ENCODE assay signal across 9 cellular contexts in genomic region chr20:41136336-41136694, GRCh38. TPM values are rescaled to one million over a fixed set of nuclear protein-coding genes. Genes with fewer than 3 reads are reported as not detected.
DNase-seq lines count a peak whose midpoint lies in the region; ATAC-seq and TF ChIP-seq lines count a peak whose summit lies in the region.
"Had no signal": no experiment of that assay in that cellular context is flagged by ENCODE, and none has a peak within 500 bp of the region (broad histone marks: within the 10 kb centered on the region; RNA-seq: fewer than 3 reads in every experiment).

No MANE protein-coding gene starts in this region.

- peaks cover 39 to 52% (median 46%) of the 10 kb centered on the region in 3 donors for H3K27me3 Mint-ChIP-seq in CD14-positive monocyte (ENCODE audit: low read depth in 3 of 3)
- no peaks in the 10 kb centered on the region for H3K27me3 Mint-ChIP-seq in natural killer cell (ENCODE audit: low read depth in 2 of 2)

- peak overlapping the region; percentile 91 for H3K9ac ChIP-seq in Karpas-422 (ENCODE audit: low read length)

- peak overlapping the region; percentile 74 for H3K4me2 ChIP-seq in Karpas-422 (ENCODE audit: low read depth, low read length, poor library complexity, severe bottlenecking)

- peaks cover 39% of the 10 kb centered on the region for H3K79me2 ChIP-seq in Karpas-422 (ENCODE audit: low read length)

- no peaks in the 10 kb centered on the region for H3K9me3 ChIP-seq in Karpas-422 (ENCODE audit: low read length)

- peaks cover 4% of the 10 kb centered on the region; the same call in 1 of the 2 replicates for H4K20me1 ChIP-seq in Karpas-422 (ENCODE audit: insufficient read depth, low read depth, low read length)

- peaks cover 72% of the 10 kb centered on the region for H3K4me1 ChIP-seq in Karpas-422 (ENCODE audit: low read length)

- H3K4me3 Mint-ChIP-seq in CD14-positive monocyte (peak overlapping the region; percentile 89), natural killer cell (peak overlapping the region; percentile 92)

- peak overlapping the region in 3 of 7 donors; percentile 69 to 85 (median 82) for H3K27ac Mint-ChIP-seq in CD14-positive monocyte
- peak overlapping the region; percentile 80 to 81 for H3K27ac Mint-ChIP-seq in natural killer cell

- peak overlapping the region; percentile 85 for H3K4me3 ChIP-seq in Karpas-422 (ENCODE audit: low read length)
- peak overlapping the region; percentile 84 for H3K4me3 ChIP-seq in choroid plexus epithelial cell (ENCODE audit: low read depth, low read length)

- H3K27me3 ChIP-seq in Karpas-422 (ENCODE audit: low read length), result no peaks in the 10 kb centered on the region
- H3K27me3 ChIP-seq: foreskin keratinocyte had no signal

- no peak for DNase-seq in CD14-positive monocyte (ENCODE audit: low spot score)
- DNase-seq in Karpas-422, result peak; percentile 55
- DNase-seq in choroid plexus epithelial cell (ENCODE audit: low read depth), result no peak
- DNase-seq in natural killer cell, result no peak
- DNase-seq in T-helper 9 cell, result no peak
- no peak for DNase-seq in SK-N-DZ (ENCODE audit: low spot score)

- peaks cover 0 to 8% of the 10 kb centered on the region in 2 donors for H3K36me3 Mint-ChIP-seq in CD14-positive monocyte
- no peaks in the 10 kb centered on the region for H3K36me3 Mint-ChIP-seq in natural killer cell

- H3K9me3 Mint-ChIP-seq in CD14-positive monocyte (peaks cover 0 to 4% (median 2%) of the 10 kb centered on the region in 7 donors), natural killer cell (no peaks in the 10 kb centered on the region)

- H3K36me3 ChIP-seq in Karpas-422 (ENCODE audit: insufficient read depth, low read length), result no peaks in the 10 kb centered on the region

- no peak for TF ChIP-seq CTCF in CD14-positive monocyte (IDR thresholded peaks at IDR 0.05)
- no peak for TF ChIP-seq CTCF in choroid plexus epithelial cell (conservative IDR thresholded peaks at IDR 0.05; ENCODE audit: low read depth, low read length)
- no peak for TF ChIP-seq CTCF in natural killer cell (IDR thresholded peaks at IDR 0.05)

- H2AFZ ChIP-seq in Karpas-422 (ENCODE audit: low read length), result peak overlapping the region; percentile 51; the same call in 1 of the 2 replicates

- intact Hi-C loops in CD14-positive monocyte (cut with micrococcal nuclease) (no loop called here), natural killer cell (cut with micrococcal nuclease) (loop anchor here (5.0 kb wide), 1 partner anchor 181 kb away; the partner anchor contains the start of gene ZHX3)

- H3K27ac ChIP-seq in Karpas-422 (ENCODE audit: low read length), result peak overlapping the region; percentile 20; the same call in 1 of the 2 replicates

- H3K4me1 Mint-ChIP-seq in CD14-positive monocyte (peaks cover 6% of the 10 kb centered on the region), natural killer cell (peaks cover 50 to 53% of the 10 kb centered on the region in 2 donors)

- H3K9me2 ChIP-seq in Karpas-422 (replicated peaks; ENCODE audit: insufficient read depth, low read length), result no peaks in the 10 kb centered on the region

- no peak for ATAC-seq in natural killer cell
- no peak for ATAC-seq in GM21360 (IDR thresholded peaks at IDR 0.05; ENCODE audit: unreplicated experiment)
- no peak for ATAC-seq in HG02798 (IDR thresholded peaks at IDR 0.05; ENCODE audit: poor library complexity, unreplicated experiment)

RNA-seq across cellular contexts. Expression of gene PLCG1, which starts 1.0 kb away (rescaled TPM):
- 1 to 10 TPM in 1 of 2 donors, under 1 TPM in 1; 0.33 to 1.0 TPM for polyA plus RNA-seq in CD14-positive monocyte
- total RNA-seq in Karpas-422 (2014; rRNA removed; shearing (Covaris generic); ENCODE audit: low replicate concordance), result 48.6 and 69.0 TPM in 2 replicates
- 100 to 1,000 TPM; 199 to 242 (median 236) TPM for total RNA-seq in natural killer cell
- 137 and 176 TPM in 2 replicates for polyA plus RNA-seq in SK-N-DZ (2014; cell fraction: cytosol; rRNA removed)
- 1,191 and 1,360 TPM in 2 replicates for polyA plus RNA-seq in SK-N-DZ (2014; cell fraction: nucleus; rRNA removed)
